ENCODE assay signal across 1 cellular context in genomic region chr18:48639772-48640432, GRCh38.
TF ChIP-seq lines count a peak whose summit lies in the region.

No MANE protein-coding gene starts in this region.

TF ChIP-seq in HCT116, 20 proteins besides CTCF, POLR2A, EP300 and RAD21 (continued from another document):
- TF ChIP-seq REST (IDR thresholded peaks at IDR 0.05; ENCODE audit: low read depth) (no peak), ZBTB33 (IDR thresholded peaks at IDR 0.05; ENCODE audit: extremely low read depth, insufficient replicate concordance, low read length) (no peak), ZFX (IDR thresholded peaks at IDR 0.05) (no peak), SP1 (IDR thresholded peaks at IDR 0.05; ENCODE audit: low read depth) (no peak), ZNF274 (IDR thresholded peaks at IDR 0.05; ENCODE audit: low read depth, low read length) (no peak)
